ENCODE assay signal across 9 cellular contexts in the genomic region with DNA sequence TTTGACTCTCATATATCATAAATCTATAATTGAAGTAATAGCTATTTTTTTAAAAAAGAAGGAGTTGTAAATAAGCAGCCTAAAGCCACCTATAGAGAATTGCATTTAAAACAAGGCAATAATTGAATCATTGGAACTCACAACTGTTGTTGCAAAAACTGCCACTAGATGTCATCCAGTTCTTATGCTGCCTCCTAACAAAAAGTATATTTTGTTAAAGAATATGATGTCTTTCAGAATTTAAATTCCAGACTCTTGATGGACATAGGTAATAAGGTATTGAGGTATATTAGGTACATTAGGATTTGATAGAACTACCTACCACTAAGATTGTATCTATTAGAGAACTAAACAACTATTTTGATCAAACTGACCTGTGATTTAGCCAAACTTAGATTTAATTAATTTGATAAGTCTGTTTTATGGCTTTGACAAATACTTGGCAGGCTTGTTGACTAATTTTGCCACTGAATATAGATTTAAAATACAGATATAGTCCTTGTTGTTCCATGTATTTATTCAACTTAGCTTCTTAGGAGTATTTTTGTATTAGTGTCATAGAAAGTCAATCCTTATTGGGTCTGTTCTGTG.
DNase-seq lines count a peak whose midpoint lies in the region; ATAC-seq, FAIRE-seq and TF ChIP-seq lines count a peak whose summit lies in the region.
"Had no signal": no experiment of that assay in that cellular context is flagged by ENCODE, and none has a peak within 500 bp of the region (broad histone marks: within the 10 kb centered on the region; RNA-seq: fewer than 3 reads in every experiment).

No MANE protein-coding gene starts in this region.

- H3K9ac ChIP-seq in NT2/D1 (ENCODE audit: insufficient read length, low read depth) = no peak overlapping the region

- no peak for TF ChIP-seq EP300 in transverse colon (IDR thresholded peaks at IDR 0.05; ENCODE audit: low read depth)

- peak; percentile 38 for TF ChIP-seq CTCF in activated CD8-positive, alpha-beta T cell treated with anti-CD3 and anti-CD28 coated beads for 36 hours (IDR thresholded peaks at IDR 0.05)
- peak; percentile 45 for TF ChIP-seq CTCF in fibroblast of villous mesenchyme (IDR thresholded peaks at IDR 0.05; ENCODE audit: insufficient read depth, low read depth, low read length)
- TF ChIP-seq CTCF in transverse colon (IDR thresholded peaks at IDR 0.05) = peak in 4 of 5 experiments; percentile 23 to 46 (median 40)
- peak in 1 of 3 experiments; percentile 15 for TF ChIP-seq CTCF in vagina (IDR thresholded peaks at IDR 0.05)

- TF ChIP-seq POLR2A in transverse colon (IDR thresholded peaks at IDR 0.05) (no peak), vagina (IDR thresholded peaks at IDR 0.05) (no peak)

- in situ Hi-C loops in transverse colon (cut with MboI; ENCODE audit: low pct_ligation_motif_present in 1 of 4, low pct_unique_long_range_greater_than_20kb in 1 of 4, low sequenced_read_pairs in 3 of 4) = no loop called here

- no peaks in the 10 kb centered on the region for H3K9me3 Mint-ChIP-seq in activated CD8-positive, alpha-beta T cell treated with anti-CD3 and anti-CD28 coated beads for 36 hours
- H3K9me3 Mint-ChIP-seq in activated CD8-positive, alpha-beta T cell treated with anti-CD3 and anti-CD28 coated beads, Interleukin-2, amount 10 ng/mL, durations not matched to agents 7 days and 5 days (ENCODE audit: insufficient read depth) = no peaks in the 10 kb centered on the region

- no peaks in the 10 kb centered on the region for H3K9me3 ChIP-seq in NT2/D1 (ENCODE audit: insufficient read depth, low read length)
- H3K9me3 ChIP-seq in transverse colon = no peaks in the 10 kb centered on the region
- H3K9me3 ChIP-seq in vagina = no peaks in the 10 kb centered on the region

- H3K4me3 Mint-ChIP-seq in activated CD8-positive, alpha-beta T cell treated with anti-CD3 and anti-CD28 coated beads for 36 hours = no peak overlapping the region
- H3K4me3 Mint-ChIP-seq in activated CD8-positive, alpha-beta T cell treated with anti-CD3 and anti-CD28 coated beads, Interleukin-2, amount 10 ng/mL, durations not matched to agents 7 days and 5 days = no peak overlapping the region
- H3K4me3 Mint-ChIP-seq: activated B cell treated with CpG ODN at 0.5 μM for 24 hours had no signal

- POLR2A ChIA-PET in activated CD8-positive, alpha-beta T cell treated with anti-CD3 and anti-CD28 coated beads for 36 hours (lab: Charles Lee) = no interaction called here
- POLR2A ChIA-PET in activated CD8-positive, alpha-beta T cell treated with anti-CD3 and anti-CD28 coated beads, Interleukin-2, amount 10 ng/mL, durations not matched to agents 7 days and 5 days (lab: Charles Lee) = no interaction called here

- H3K27ac ChIP-seq in transverse colon = no peak overlapping the region
- no peak overlapping the region for H3K27ac ChIP-seq in vagina

- no peaks in the 10 kb centered on the region for H3K36me3 Mint-ChIP-seq in activated CD8-positive, alpha-beta T cell treated with anti-CD3 and anti-CD28 coated beads for 36 hours (ENCODE audit: low read depth)
- no peaks in the 10 kb centered on the region for H3K36me3 Mint-ChIP-seq in activated CD8-positive, alpha-beta T cell treated with anti-CD3 and anti-CD28 coated beads, Interleukin-2, amount 10 ng/mL, durations not matched to agents 7 days and 5 days (ENCODE audit: low read depth)

- DNase-seq in activated CD8-positive, alpha-beta T cell treated with anti-CD3 and anti-CD28 coated beads for 36 hours = no peak
- no peak for DNase-seq in activated CD8-positive, alpha-beta T cell treated with anti-CD3 and anti-CD28 coated beads, Interleukin-2, amount 10 ng/mL, durations not matched to agents 7 days and 5 days
- DNase-seq in NT2/D1 (ENCODE audit: low read depth, low spot score) = peak; percentile 15
- DNase-seq in fibroblast of villous mesenchyme (ENCODE audit: low read depth) = peak; percentile 13
- DNase-seq in transverse colon = no peak
- DNase-seq in GM19239 (ENCODE audit: insufficient read length, low spot score) = no peak
- DNase-seq in vagina (ENCODE audit: extremely low spot score in 2 of 2) = no peak
- DNase-seq: activated B cell treated with CpG ODN at 0.5 μM for 24 hours had no signal

- intact Hi-C loops in activated CD8-positive, alpha-beta T cell treated with anti-CD3 and anti-CD28 coated beads for 36 hours (cut with micrococcal nuclease) = no loop called here
- intact Hi-C loops in transverse colon (cut with DNase I; ENCODE audit: low total_unique reads) = no loop called here
- intact Hi-C loops in vagina (cut with DNase I) = no loop called here

- H3K36me3 ChIP-seq in NT2/D1 (ENCODE audit: insufficient read depth, insufficient read length, low read length) = no peaks in the 10 kb centered on the region
- H3K36me3 ChIP-seq in transverse colon = no peaks in the 10 kb centered on the region
- H3K36me3 ChIP-seq in vagina = no peaks in the 10 kb centered on the region

- no peaks in the 10 kb centered on the region for H3K4me1 Mint-ChIP-seq in activated CD8-positive, alpha-beta T cell treated with anti-CD3 and anti-CD28 coated beads for 36 hours (ENCODE audit: low read depth)
- no peaks in the 10 kb centered on the region for H3K4me1 Mint-ChIP-seq in activated CD8-positive, alpha-beta T cell treated with anti-CD3 and anti-CD28 coated beads, Interleukin-2, amount 10 ng/mL, durations not matched to agents 7 days and 5 days (ENCODE audit: low read depth)
- H3K4me1 Mint-ChIP-seq: activated B cell treated with CpG ODN at 0.5 μM for 24 hours had no signal

- no peaks in the 10 kb centered on the region for H3K27me3 Mint-ChIP-seq in activated CD8-positive, alpha-beta T cell treated with anti-CD3 and anti-CD28 coated beads for 36 hours
- no peaks in the 10 kb centered on the region for H3K27me3 Mint-ChIP-seq in activated CD8-positive, alpha-beta T cell treated with anti-CD3 and anti-CD28 coated beads, Interleukin-2, amount 10 ng/mL, durations not matched to agents 7 days and 5 days (ENCODE audit: low read depth)
- H3K27me3 Mint-ChIP-seq: activated B cell treated with CpG ODN at 0.5 μM for 24 hours had no signal

- CTCF ChIA-PET in activated CD8-positive, alpha-beta T cell treated with anti-CD3 and anti-CD28 coated beads for 36 hours (lab: Charles Lee) = interaction anchor here (0.9 kb wide), 1 partner anchor 10 kb away, joined by 3 read pairs; no protein-coding TSS in a partner anchor
- CTCF ChIA-PET in activated CD8-positive, alpha-beta T cell treated with anti-CD3 and anti-CD28 coated beads, Interleukin-2, amount 10 ng/mL, durations not matched to agents 7 days and 5 days (lab: Charles Lee) = no interaction called here

- H3K27me3 ChIP-seq in NT2/D1 (ENCODE audit: insufficient read depth, insufficient read length) (no peaks in the 10 kb centered on the region), transverse colon (no peaks in the 10 kb centered on the region), vagina (no peaks in the 10 kb centered on the region)

- no peak overlapping the region for H3K4me3 ChIP-seq in NT2/D1 (ENCODE audit: insufficient read length, low read depth)
- H3K4me3 ChIP-seq in fibroblast of villous mesenchyme (ENCODE audit: low read depth, low read length) = no peak overlapping the region
- H3K4me3 ChIP-seq in transverse colon = no peak overlapping the region
- no peak overlapping the region for H3K4me3 ChIP-seq in vagina

- H3K4me1 ChIP-seq in NT2/D1 (ENCODE audit: insufficient read depth, insufficient read length) = no peaks in the 10 kb centered on the region
- H3K4me1 ChIP-seq in transverse colon = no peaks in the 10 kb centered on the region
- H3K4me1 ChIP-seq in vagina = no peaks in the 10 kb centered on the region

- no peak overlapping the region for H3K27ac Mint-ChIP-seq in activated CD8-positive, alpha-beta T cell treated with anti-CD3 and anti-CD28 coated beads for 36 hours
- H3K27ac Mint-ChIP-seq in activated CD8-positive, alpha-beta T cell treated with anti-CD3 and anti-CD28 coated beads, Interleukin-2, amount 10 ng/mL, durations not matched to agents 7 days and 5 days = no peak overlapping the region
- H3K27ac Mint-ChIP-seq: activated B cell treated with CpG ODN at 0.5 μM for 24 hours had no signal

- no peak for FAIRE-seq in GM19239 (lab: Jason Lieb, UNC)

- no peak for ATAC-seq in activated CD8-positive, alpha-beta T cell treated with anti-CD3 and anti-CD28 coated beads for 36 hours
- ATAC-seq in activated CD8-positive, alpha-beta T cell treated with anti-CD3 and anti-CD28 coated beads, Interleukin-2, amount 10 ng/mL, durations not matched to agents 7 days and 5 days = no peak
- no peak for ATAC-seq in GM19395 (IDR thresholded peaks at IDR 0.05; ENCODE audit: unreplicated experiment)

Comparison
In these comparisons a context has a peak if more than half of its experiments do, and no peak if none do; other contexts are left out.
1. DNase-seq: peak in NT2/D1 (single experiment) and fibroblast of villous mesenchyme (single experiment); none in activated CD8-positive, alpha-beta T cell treated with anti-CD3 and anti-CD28 coated beads for 36 hours (single experiment), activated CD8-positive, alpha-beta T cell treated with anti-CD3 and anti-CD28 coated beads, Interleukin-2, amount 10 ng/mL, durations not matched to agents 7 days and 5 days (single experiment), transverse colon (single experiment), GM19239 (single experiment) and vagina (0 of 2).